In the genomic region with DNA sequence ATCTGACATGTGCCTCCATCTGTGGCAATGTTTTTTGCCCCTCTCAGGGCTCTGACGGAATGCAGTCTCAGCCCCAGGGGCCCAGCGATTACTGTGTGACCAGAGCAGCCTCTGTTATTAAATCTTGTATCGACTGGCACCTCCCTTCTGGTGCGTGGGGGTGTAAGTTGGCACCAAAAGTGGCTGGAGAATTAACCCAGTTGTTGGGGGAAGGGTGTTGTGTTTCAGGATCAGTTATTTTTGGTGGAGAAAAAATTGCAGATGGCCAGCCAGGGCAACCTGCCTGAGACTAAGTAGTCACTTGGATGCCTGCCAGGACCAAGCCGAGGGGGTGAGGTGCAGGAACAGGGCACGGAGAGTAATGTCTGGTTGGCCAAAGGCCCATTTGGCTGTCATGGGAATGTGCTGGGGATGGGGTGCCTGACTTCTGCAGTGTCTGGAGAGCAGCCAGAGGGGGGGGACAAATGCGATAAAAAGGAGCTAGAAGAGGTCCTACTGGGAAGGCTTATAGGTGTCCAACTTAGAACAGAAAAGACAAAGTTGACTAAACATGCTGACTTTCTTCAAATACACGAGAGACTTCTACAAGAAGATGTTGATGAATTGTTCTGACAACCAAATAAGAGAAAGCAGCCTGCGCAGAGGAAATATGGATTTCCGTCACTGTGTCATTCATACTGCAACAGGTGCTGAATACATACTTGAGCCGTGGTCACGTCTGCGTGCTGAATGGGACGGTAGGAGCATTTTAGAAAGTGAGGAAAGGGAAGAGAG, we compare ENCODE assay signal across 9 cellular contexts.
DNase-seq lines count a peak whose midpoint lies in the region; ATAC-seq and TF ChIP-seq lines count a peak whose summit lies in the region.
"Had no signal": no experiment of that assay in that cellular context is flagged by ENCODE, and none has a peak within 500 bp of the region (broad histone marks: within the 10 kb centered on the region; RNA-seq: fewer than 3 reads in every experiment).

No MANE protein-coding gene starts in this region.

- POLR2A ChIA-PET in A673 (lab: Charles Lee; ENCODE audit: low non-redundant PET): interaction anchor here (0.6 kb wide), 1 partner anchor 453 kb away, joined by 10 read pairs; no protein-coding TSS in a partner anchor

- peak overlapping the region; percentile 10 for H3K4me3 ChIP-seq in A673 (ENCODE audit: low read depth, low read length, poor library complexity, severe bottlenecking)

- CTCF ChIA-PET in A673 (lab: Charles Lee): no interaction called here

- H3K4me1 ChIP-seq in A673 (ENCODE audit: insufficient read depth, low read length, poor library complexity, severe bottlenecking): peaks cover 58% of the 10 kb centered on the region

- BruUV-seq in A673 (replicated peaks; lab: Mats Ljungman, UMichigan): no TSS peak

- H3K9me3 ChIP-seq in A673 (ENCODE audit: low read depth, low read length, poor library complexity, severe bottlenecking): no peaks in the 10 kb centered on the region

- no peaks in the 10 kb centered on the region for H3K27me3 ChIP-seq in A673 (replicated peaks; ENCODE audit: insufficient read depth, low read depth, low read length, poor library complexity)

- no peaks in the 10 kb centered on the region for H3K36me3 ChIP-seq in A673 (ENCODE audit: insufficient read depth, low read length, poor library complexity, severe bottlenecking)

- DNase-seq in A673 (ENCODE audit: low spot score): peak; percentile 89
- peak; percentile 38 for DNase-seq in M059J (ENCODE audit: low read depth)
- peak; percentile 97 for DNase-seq in NCI-H82 (lab: John Stamatoyannopoulos, UW)
- DNase-seq in cardiac septum (ENCODE audit: low spot score): peak; percentile 85
- no peak for DNase-seq in NCI-H1048 (lab: John Stamatoyannopoulos, UW)
- DNase-seq: stimulated activated CD4-positive, alpha-beta T cell treated with anti-CD3 and anti-CD28 coated beads, Interleukin-2, amount 100 ng/mL, for 48 hours had no signal

- TF ChIP-seq CTCF in A673 (conservative IDR thresholded peaks at IDR 0.05; ENCODE audit: low read depth, low read length): no peak

- intact Hi-C loops in A673 (cut with micrococcal nuclease; ENCODE audit: unreplicated experiment) (no loop called here), cardiac septum (cut with DNase I) (no loop called here)

- no peak for ATAC-seq in GM18858 (IDR thresholded peaks at IDR 0.05; ENCODE audit: unreplicated experiment)
- ATAC-seq in HG03432 (IDR thresholded peaks at IDR 0.05; ENCODE audit: unreplicated experiment): no peak
- no peak for ATAC-seq in HG02852 (IDR thresholded peaks at IDR 0.05; ENCODE audit: unreplicated experiment)

- peak overlapping the region; percentile 83 for H3K27ac ChIP-seq in A673 (ENCODE audit: low read depth, low read length, poor library complexity, severe bottlenecking)
